In genomic region chr5:31280210-31280609, GRCh38 we compare ENCODE assay signal across 17 cellular contexts.
"Had no signal": no experiment of that assay in that cellular context is flagged by ENCODE, and none has a peak within 500 bp of the region (broad histone marks: within the 10 kb centered on the region; RNA-seq: fewer than 3 reads in every experiment).

No MANE protein-coding gene starts in this region.

- H3K4me3 ChIP-seq: skin epidermis, thoracic aorta had no signal

- ATAC-seq: activated CD8-positive, alpha-beta T cell treated with anti-CD3 and anti-CD28 coated beads for 36 hours; activated T-cell treated with anti-CD3 and anti-CD28 coated beads, Interleukin-2, amount 50 U/mL, for 72 hours; left colon; natural killer cell treated with Interleukin-12 subunit alpha and Interleukin-12 subunit beta and Interleukin-15 and Interleukin-18, amount 100 ng/mL, for 72 hours; stimulated activated naive CD8-positive, alpha-beta T cell treated with anti-CD3 and anti-CD28 coated beads, Interleukin-15, amount 100 ng/mL, for 72 hours; T-cell had no signal

- H3K36me3 ChIP-seq: thoracic aorta had no signal

- DNase-seq: activated CD8-positive, alpha-beta memory T cell treated with anti-CD3 and anti-CD28 coated beads, Interleukin-2, amount 50 U/mL, for 4 hours; activated CD8-positive, alpha-beta T cell treated with anti-CD3 and anti-CD28 coated beads for 36 hours; activated gamma-delta T cell treated with Interleukin-2 at 50 U/mL for 16 hours; activated naive CD8-positive, alpha-beta T cell treated with anti-CD3 and anti-CD28 coated beads, Interleukin-2, amount 10 ng/mL, durations not matched to agents 7 days and 5 days; activated T-cell treated with anti-CD3 and anti-CD28 coated beads, Interleukin-2, amount 50 U/mL, for 72 hours; anterior cingulate cortex; caudate nucleus; effector memory CD4-positive, alpha-beta T cell; left colon; occipital lobe; stimulated activated CD4-positive, alpha-beta T cell treated with anti-CD3 and anti-CD28 coated beads, Interleukin-4, amount 100 ng/mL, for 4 hours; stimulated activated naive CD8-positive, alpha-beta T cell treated with anti-CD3 and anti-CD28 coated beads, Interleukin-15, amount 100 ng/mL, for 72 hours; T-cell; T1000 had no signal
